ENCODE assay signal across 17 cellular contexts in the genomic region with DNA sequence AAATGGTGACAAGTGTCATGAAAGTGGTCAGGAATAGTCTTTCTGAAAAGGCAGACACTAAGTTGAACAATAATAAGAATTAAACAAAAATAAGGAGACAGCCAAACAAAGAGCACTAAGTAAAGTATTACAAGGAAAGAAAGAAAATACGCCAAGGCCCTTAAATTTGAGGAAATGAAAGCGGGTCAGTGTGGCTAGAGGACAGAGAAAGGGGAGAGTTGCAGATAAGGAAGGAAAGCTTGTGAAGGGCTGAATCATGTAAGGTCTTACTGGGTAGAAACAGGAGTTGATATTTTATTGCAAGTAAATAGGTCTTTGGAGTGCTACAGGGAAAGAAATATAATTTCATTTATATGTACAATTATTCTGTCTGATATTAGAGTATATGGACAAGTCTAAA.
"Had no signal": no experiment of that assay in that cellular context is flagged by ENCODE, and none has a peak within 500 bp of the region (broad histone marks: within the 10 kb centered on the region; RNA-seq: fewer than 3 reads in every experiment).

No MANE protein-coding gene starts in this region.

- H3K36me3 ChIP-seq: adrenal gland, neural progenitor cell, ovary had no signal

- H3K27ac ChIP-seq: adrenal gland, coronary artery, neural progenitor cell, ovary had no signal

- H3K27ac Mint-ChIP-seq: activated CD4-positive, alpha-beta T cell treated with anti-CD3 and anti-CD28 coated beads, Interleukin-2, amount 10 ng/mL, durations not matched to agents 24 days and 14 days; neural progenitor cell; type B pancreatic cell; WTC11 had no signal

- H3K4me2 ChIP-seq: neural progenitor cell had no signal

- H3K4me3 ChIP-seq: adrenal gland, coronary artery, lung, neural progenitor cell, ovary had no signal

- H3K9me3 ChIP-seq: adrenal gland, ovary had no signal

- ATAC-seq: left cardiac atrium, WTC11 had no signal

- H3K9ac ChIP-seq: neural progenitor cell had no signal

- H3K36me3 Mint-ChIP-seq: neural progenitor cell, type B pancreatic cell, WTC11 had no signal

- H3K27me3 ChIP-seq: adrenal gland, neural progenitor cell, ovary had no signal

- DNase-seq: activated CD4-positive, alpha-beta T cell treated with anti-CD3 and anti-CD28 coated beads, Interleukin-2, amount 10 ng/mL, durations not matched to agents 24 days and 14 days; activated naive CD4-positive, alpha-beta T cell treated with Interleukin-2 at 50 U/mL for 16 hours; adrenal gland; caudate nucleus; effector CD8-positive, alpha-beta T cell; foreskin melanocyte; head of caudate nucleus; left cardiac atrium; midbrain; ovary; stimulated activated CD4-positive, alpha-beta T cell treated with anti-CD3 and anti-CD28 coated beads, Interleukin-2, amount 100 ng/mL, for 48 hours; stimulated activated naive CD4-positive, alpha-beta T cell treated with Interleukin-2 at 50 U/mL for 16 hours had no signal

- H2AFZ ChIP-seq: neural progenitor cell had no signal

- H3K9me3 Mint-ChIP-seq: activated CD4-positive, alpha-beta T cell treated with anti-CD3 and anti-CD28 coated beads, Interleukin-2, amount 10 ng/mL, durations not matched to agents 24 days and 14 days; neural progenitor cell; type B pancreatic cell; WTC11 had no signal

- H3K4me1 ChIP-seq: adrenal gland, neural progenitor cell had no signal
